Comparison of ENCODE assay signal across 20 cellular contexts in genomic region chr4:101188906-101189305, GRCh38.
"Had no signal": no experiment of that assay in that cellular context is flagged by ENCODE, and none has a peak within 500 bp of the region (broad histone marks: within the 10 kb centered on the region; RNA-seq: fewer than 3 reads in every experiment).

No MANE protein-coding gene starts in this region.

- ATAC-seq: esophagus mucosa; gastrocnemius medialis; heart right ventricle; left cardiac atrium; natural killer cell; stimulated activated naive B cell treated with anti-CD40 and anti-IgM and Interleukin-4, amounts not matched to agents 10 μg/mL and 1 μg/mL and 100 μg/mL, for 72 hours; stimulated activated naive CD8-positive, alpha-beta T cell treated with anti-CD3 and anti-CD28 coated beads, Interleukin-15, amount 100 ng/mL, for 72 hours had no signal

- H3K9me3 ChIP-seq: gastrocnemius medialis, heart right ventricle, sigmoid colon had no signal

- H3K36me3 Mint-ChIP-seq: natural killer cell, type B pancreatic cell had no signal

- DNase-seq: cortex of kidney; dorsolateral prefrontal cortex; effector CD8-positive, alpha-beta T cell; gastrocnemius medialis; heart right ventricle; hypothalamus; islet precursor cell; left cardiac atrium; natural killer cell; posterior cingulate gyrus; sigmoid colon; stimulated activated CD4-positive, alpha-beta T cell treated with anti-CD3 and anti-CD28 coated beads, Interleukin-2, amount 100 ng/mL, for 24 hours; stimulated activated CD4-positive, alpha-beta T cell treated with anti-CD3 and anti-CD28 coated beads, Interleukin-4, amount 100 ng/mL, for 4 hours; stimulated activated naive B cell treated with anti-CD40 and anti-IgM and Interleukin-4, amounts not matched to agents 10 μg/mL and 1 μg/mL and 100 μg/mL, for 72 hours; stimulated activated naive CD8-positive, alpha-beta T cell treated with anti-CD3 and anti-CD28 coated beads, Interleukin-15, amount 100 ng/mL, for 72 hours; substantia nigra had no signal

- H3K27ac Mint-ChIP-seq: stimulated activated naive B cell treated with anti-CD40 and anti-IgM and Interleukin-4, amounts not matched to agents 10 μg/mL and 1 μg/mL and 100 μg/mL, for 72 hours; stimulated activated naive CD8-positive, alpha-beta T cell treated with anti-CD3 and anti-CD28 coated beads, Interleukin-15, amount 100 ng/mL, for 72 hours; type B pancreatic cell had no signal

- H3K4me3 ChIP-seq: dorsolateral prefrontal cortex, gastrocnemius medialis, heart right ventricle, sigmoid colon, skin epidermis had no signal

- H3K4me3 Mint-ChIP-seq: natural killer cell; neural crest cell; stimulated activated naive B cell treated with anti-CD40 and anti-IgM and Interleukin-4, amounts not matched to agents 10 μg/mL and 1 μg/mL and 100 μg/mL, for 72 hours; stimulated activated naive CD8-positive, alpha-beta T cell treated with anti-CD3 and anti-CD28 coated beads, Interleukin-15, amount 100 ng/mL, for 72 hours; type B pancreatic cell had no signal

- H3K27ac ChIP-seq: gastrocnemius medialis, heart right ventricle, skin epidermis had no signal

- H3K36me3 ChIP-seq: gastrocnemius medialis, sigmoid colon had no signal

- H3K9me3 Mint-ChIP-seq: natural killer cell; neural crest cell; stimulated activated naive B cell treated with anti-CD40 and anti-IgM and Interleukin-4, amounts not matched to agents 10 μg/mL and 1 μg/mL and 100 μg/mL, for 72 hours; stimulated activated naive CD8-positive, alpha-beta T cell treated with anti-CD3 and anti-CD28 coated beads, Interleukin-15, amount 100 ng/mL, for 72 hours had no signal

- H3K27me3 ChIP-seq: dorsolateral prefrontal cortex, gastrocnemius medialis, heart right ventricle, sigmoid colon had no signal

- H3K27me3 Mint-ChIP-seq: stimulated activated naive B cell treated with anti-CD40 and anti-IgM and Interleukin-4, amounts not matched to agents 10 μg/mL and 1 μg/mL and 100 μg/mL, for 72 hours; stimulated activated naive CD8-positive, alpha-beta T cell treated with anti-CD3 and anti-CD28 coated beads, Interleukin-15, amount 100 ng/mL, for 72 hours; type B pancreatic cell had no signal
